22 cellular contexts compared by ENCODE assay signal in the genomic region with DNA sequence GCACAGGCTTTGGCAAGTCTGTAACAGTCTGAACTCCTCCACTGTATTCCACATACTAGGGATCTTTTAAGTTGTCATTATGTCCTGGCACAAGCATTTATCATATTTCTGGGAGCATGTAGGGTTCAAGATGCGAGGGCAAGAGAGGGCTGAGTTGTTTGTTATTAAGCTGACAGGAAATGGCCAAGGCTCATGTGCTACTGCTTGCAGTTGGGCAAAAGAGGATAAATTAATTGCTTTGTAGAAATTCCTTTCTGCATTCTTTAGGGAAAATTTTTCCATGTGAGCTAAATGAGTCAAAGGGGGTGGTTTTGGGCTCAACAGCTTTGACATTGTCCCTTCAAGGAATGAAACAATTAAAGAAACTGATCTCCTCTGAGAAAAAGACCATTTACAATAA. TPM values are rescaled to one million over a fixed set of nuclear protein-coding genes. Genes with fewer than 3 reads are reported as not detected.
DNase-seq lines count a peak whose midpoint lies in the region; ATAC-seq and TF ChIP-seq lines count a peak whose summit lies in the region.
"Had no signal": no experiment of that assay in that cellular context is flagged by ENCODE, and none has a peak within 500 bp of the region (broad histone marks: within the 10 kb centered on the region; RNA-seq: fewer than 3 reads in every experiment).

No MANE protein-coding gene starts in this region.

- peaks cover 33% of the 10 kb centered on the region for H3K79me2 ChIP-seq in Loucy (ENCODE audit: insufficient read depth, low read length)

- H3K36me3 Mint-ChIP-seq in stimulated activated naive CD8-positive, alpha-beta T cell treated with anti-CD3 and anti-CD28 coated beads, Interleukin-15, Interleukin-2, amounts not matched to agents 100 ng/mL and 50 ng/mL, for 24 hours (ENCODE audit: low read depth), result no peaks in the 10 kb centered on the region

- H3F3A ChIP-seq in Loucy (ENCODE audit: low read depth), result no peaks in the 10 kb centered on the region

- H3K4me3 Mint-ChIP-seq in stimulated activated naive CD8-positive, alpha-beta T cell treated with anti-CD3 and anti-CD28 coated beads, Interleukin-15, Interleukin-2, amounts not matched to agents 100 ng/mL and 50 ng/mL, for 24 hours, result no peak overlapping the region
- H3K4me3 Mint-ChIP-seq: activated naive CD4-positive, alpha-beta T cell treated with anti-CD3 and anti-CD28 coated beads, Interleukin-2, amount 10 ng/mL, durations not matched to agents 7 days and 5 days; activated T-helper 1 cell treated with anti-CD3 and anti-CD28 coated beads, Interleukin-12 subunit alpha, Interleukin-12 subunit beta, Interleukin-2, Interleukin-4 antibody, amounts not matched to agents 30 ng/mL and 10 ng/mL and 1 ng/mL, durations not matched to agents 14 hours and 24 hours and 36 hours had no signal

- no peaks in the 10 kb centered on the region for H3K27me3 ChIP-seq in Loucy (ENCODE audit: insufficient read depth, low read length, poor library complexity, severe bottlenecking)
- H3K27me3 ChIP-seq: foreskin keratinocyte, tibial artery had no signal

- peaks cover 23% of the 10 kb centered on the region for H3K4me1 Mint-ChIP-seq in stimulated activated naive CD8-positive, alpha-beta T cell treated with anti-CD3 and anti-CD28 coated beads, Interleukin-15, Interleukin-2, amounts not matched to agents 100 ng/mL and 50 ng/mL, for 24 hours (ENCODE audit: low read depth)

- peaks cover 38% of the 10 kb centered on the region for H3K4me1 ChIP-seq in Loucy (ENCODE audit: insufficient read depth, low read length, poor library complexity, severe bottlenecking)
- H3K4me1 ChIP-seq: foreskin keratinocyte, prostate gland, tibial artery had no signal

- H3K9me2 ChIP-seq in Loucy (replicated peaks; ENCODE audit: low read depth, low read length), result no peaks in the 10 kb centered on the region

- H3K4me3 ChIP-seq in Loucy (ENCODE audit: low read length, poor library complexity, severe bottlenecking), result no peak overlapping the region
- H3K4me3 ChIP-seq: GM12878, prostate gland, tibial artery had no signal

- no peak for DNase-seq in stimulated activated naive CD8-positive, alpha-beta T cell treated with anti-CD3 and anti-CD28 coated beads, Interleukin-15, Interleukin-2, amounts not matched to agents 100 U/mL and 50 U/mL, for 24 hours
- DNase-seq in lung microvascular endothelial cell (ENCODE audit: low read depth in 2 of 2) (peak; percentile 7 to 63), SHP77 treated with DMSO at 0.1 percent for 48 hours (lab: John Stamatoyannopoulos, UW) (no peak)
- DNase-seq: activated CD4-positive, alpha-beta T cell treated with anti-CD3 and anti-CD28 coated beads for 48 hours; activated naive CD4-positive, alpha-beta T cell treated with anti-CD3 and anti-CD28 coated beads, Interleukin-2, amount 10 ng/mL, durations not matched to agents 7 days and 5 days; amygdala; DND-41; effector memory CD4-positive, alpha-beta T cell; Kasumi-1; mesenchymal stem cell; NCI-H1092; NCI-H1694 treated with DMSO at 0.1 percent for 48 hours; NCI-H524 treated with DMSO at 0.1 percent for 48 hours; tibial artery had no signal

- no peak for ATAC-seq in stimulated activated naive CD8-positive, alpha-beta T cell treated with anti-CD3 and anti-CD28 coated beads, Interleukin-15, Interleukin-2, amounts not matched to agents 100 U/mL and 50 U/mL, for 24 hours
- ATAC-seq in HG03565 (IDR thresholded peaks at IDR 0.05; ENCODE audit: unreplicated experiment), result no peak
- ATAC-seq in GM18498 (IDR thresholded peaks at IDR 0.05; ENCODE audit: unreplicated experiment), result no peak
- ATAC-seq: GM12878 had no signal

- no peaks in the 10 kb centered on the region for H3K9me3 ChIP-seq in Loucy (ENCODE audit: insufficient read depth, low read depth, low read length)
- H3K9me3 ChIP-seq: prostate gland, tibial artery had no signal

- no peak overlapping the region for H3K9ac ChIP-seq in Loucy (ENCODE audit: low read depth, low read length, poor library complexity, severe bottlenecking)

- no peak overlapping the region for H2AFZ ChIP-seq in Loucy (ENCODE audit: low read length)

- H3K27ac Mint-ChIP-seq in stimulated activated naive CD8-positive, alpha-beta T cell treated with anti-CD3 and anti-CD28 coated beads, Interleukin-15, Interleukin-2, amounts not matched to agents 100 ng/mL and 50 ng/mL, for 24 hours, result peak overlapping the region; percentile 37
- H3K27ac Mint-ChIP-seq: activated naive CD4-positive, alpha-beta T cell treated with anti-CD3 and anti-CD28 coated beads, Interleukin-2, amount 10 ng/mL, durations not matched to agents 7 days and 5 days; activated T-helper 1 cell treated with anti-CD3 and anti-CD28 coated beads, Interleukin-12 subunit alpha, Interleukin-12 subunit beta, Interleukin-2, Interleukin-4 antibody, amounts not matched to agents 30 ng/mL and 10 ng/mL and 1 ng/mL, durations not matched to agents 14 hours and 24 hours and 36 hours had no signal

- no peaks in the 10 kb centered on the region for H3K36me3 ChIP-seq in Loucy (ENCODE audit: insufficient read depth, low read length)
- H3K36me3 ChIP-seq: prostate gland, tibial artery had no signal

- no peaks in the 10 kb centered on the region for H4K20me1 ChIP-seq in Loucy (ENCODE audit: insufficient read depth, low read length, poor library complexity, severe bottlenecking)

- no peak for TF ChIP-seq CTCF in Loucy (conservative IDR thresholded peaks at IDR 0.05; ENCODE audit: low read length)

- H3K27me3 Mint-ChIP-seq in stimulated activated naive CD8-positive, alpha-beta T cell treated with anti-CD3 and anti-CD28 coated beads, Interleukin-15, Interleukin-2, amounts not matched to agents 100 ng/mL and 50 ng/mL, for 24 hours, result no peaks in the 10 kb centered on the region
- H3K27me3 Mint-ChIP-seq: activated naive CD4-positive, alpha-beta T cell treated with anti-CD3 and anti-CD28 coated beads, Interleukin-2, amount 10 ng/mL, durations not matched to agents 7 days and 5 days had no signal

- peak overlapping the region; percentile 2 for H3K4me2 ChIP-seq in Loucy (ENCODE audit: low read depth, low read length, poor library complexity, severe bottlenecking)

- no peaks in the 10 kb centered on the region for H3K9me3 Mint-ChIP-seq in stimulated activated naive CD8-positive, alpha-beta T cell treated with anti-CD3 and anti-CD28 coated beads, Interleukin-15, Interleukin-2, amounts not matched to agents 100 ng/mL and 50 ng/mL, for 24 hours
- H3K9me3 Mint-ChIP-seq: activated naive CD4-positive, alpha-beta T cell treated with anti-CD3 and anti-CD28 coated beads, Interleukin-2, amount 10 ng/mL, durations not matched to agents 7 days and 5 days; activated T-helper 1 cell treated with anti-CD3 and anti-CD28 coated beads, Interleukin-12 subunit alpha, Interleukin-12 subunit beta, Interleukin-2, Interleukin-4 antibody, amounts not matched to agents 30 ng/mL and 10 ng/mL and 1 ng/mL, durations not matched to agents 14 hours and 24 hours and 36 hours had no signal

RNA-seq across cellular contexts. Expression of gene DOCK8, which starts 35.4 kb away (rescaled TPM):
- total RNA-seq in lung microvascular endothelial cell, result 1.3 and 5.2 TPM in 2 replicates

Comparison
In these comparisons a context has a peak if more than half of its experiments do, and no peak if none do; other contexts are left out.
1. DNase-seq: peak in lung microvascular endothelial cell (2 of 2); none in stimulated activated naive CD8-positive, alpha-beta T cell treated with anti-CD3 and anti-CD28 coated beads, Interleukin-15, Interleukin-2, amounts not matched to agents 100 U/mL and 50 U/mL, for 24 hours (single experiment) and SHP77 treated with DMSO at 0.1 percent for 48 hours (single experiment).